ENCODE assay signal across 27 cellular contexts in the genomic region with DNA sequence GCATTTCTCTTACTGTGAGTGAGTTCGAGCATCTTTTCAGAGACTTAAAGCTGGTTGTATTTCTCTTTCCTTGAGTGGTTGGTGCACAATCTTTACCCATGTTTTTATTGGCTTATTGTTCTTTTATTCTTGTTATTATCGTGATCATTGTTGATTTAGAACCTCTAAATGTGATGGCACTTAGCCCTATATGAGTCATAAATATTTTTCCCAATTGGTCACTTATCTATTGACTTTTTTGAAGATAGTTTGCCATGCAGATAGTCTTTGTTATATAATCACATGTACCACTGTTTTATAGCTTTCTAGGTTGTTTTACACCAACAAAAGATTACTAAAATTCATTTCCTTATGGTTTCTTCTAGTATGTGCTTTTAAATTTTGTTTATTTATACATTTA.
"Had no signal": no experiment of that assay in that cellular context is flagged by ENCODE, and none has a peak within 500 bp of the region (broad histone marks: within the 10 kb centered on the region; RNA-seq: fewer than 3 reads in every experiment).

No MANE protein-coding gene starts in this region.

- H3K4me3 Mint-ChIP-seq: immature natural killer cell; memory B cell; natural killer cell; stimulated activated effector memory CD8-positive, alpha-beta T cell treated with anti-CD3 and anti-CD28 coated beads, Interleukin-12 subunit alpha, Interleukin-12 subunit beta, amount 100 ng/mL, for 72 hours; type B pancreatic cell had no signal

- ATAC-seq: esophagus mucosa; heart right ventricle; left lobe of liver; natural killer cell; pancreas; right lobe of liver; stimulated activated effector memory CD8-positive, alpha-beta T cell treated with anti-CD3 and anti-CD28 coated beads, Interleukin-12 subunit alpha, Interleukin-12 subunit beta, amount 100 ng/mL, for 72 hours had no signal

- H3K36me3 Mint-ChIP-seq: immature natural killer cell; memory B cell; natural killer cell; stimulated activated effector memory CD8-positive, alpha-beta T cell treated with anti-CD3 and anti-CD28 coated beads, Interleukin-12 subunit alpha, Interleukin-12 subunit beta, amount 100 ng/mL, for 72 hours; type B pancreatic cell had no signal

- FAIRE-seq: colon, pancreas had no signal

- H3K4me1 Mint-ChIP-seq: immature natural killer cell; natural killer cell; stimulated activated effector memory CD8-positive, alpha-beta T cell treated with anti-CD3 and anti-CD28 coated beads, Interleukin-12 subunit alpha, Interleukin-12 subunit beta, amount 100 ng/mL, for 72 hours had no signal

- H3K9me3 ChIP-seq: pancreas, right lobe of liver, stomach, testis, tibial artery had no signal

- H3K27me3 Mint-ChIP-seq: memory B cell had no signal

- H3K27ac ChIP-seq: dorsolateral prefrontal cortex, epithelial cell of prostate, heart right ventricle, pancreas, right lobe of liver, stomach, testis, tibial artery had no signal

- H3K36me3 ChIP-seq: heart right ventricle, pancreas, right lobe of liver, stomach, tibial artery had no signal

- H3K9me3 Mint-ChIP-seq: immature natural killer cell; memory B cell; natural killer cell; stimulated activated effector memory CD8-positive, alpha-beta T cell treated with anti-CD3 and anti-CD28 coated beads, Interleukin-12 subunit alpha, Interleukin-12 subunit beta, amount 100 ng/mL, for 72 hours had no signal

- H3K4me3 ChIP-seq: dorsolateral prefrontal cortex, heart right ventricle, lung, pancreas, right lobe of liver, stomach, testis, tibial artery had no signal

- H3K4me1 ChIP-seq: pancreas, right lobe of liver, stomach, testis, tibial artery had no signal

- H3K27ac Mint-ChIP-seq: immature natural killer cell; memory B cell; natural killer cell; stimulated activated effector memory CD8-positive, alpha-beta T cell treated with anti-CD3 and anti-CD28 coated beads, Interleukin-12 subunit alpha, Interleukin-12 subunit beta, amount 100 ng/mL, for 72 hours; type B pancreatic cell had no signal

- DNase-seq: dorsolateral prefrontal cortex; effector CD4-positive, alpha-beta T cell; foreskin melanocyte; glutamatergic neuron; heart right ventricle; hippocampal formation; immature natural killer cell; kidney glomerular epithelial cell; natural killer cell; occipital lobe; pancreas; stimulated activated CD4-positive, alpha-beta T cell treated with anti-CD3 and anti-CD28 coated beads, Interleukin-2, amount 100 ng/mL, for 24 hours; stimulated activated CD4-positive, alpha-beta T cell treated with anti-CD3 and anti-CD28 coated beads, Interleukin-4, amount 100 ng/mL, for 24 hours; stimulated activated naive CD4-positive, alpha-beta T cell treated with Interleukin-2 at 50 U/mL for 16 hours; stomach; substantia nigra; testis; tibial artery had no signal

- H3K27me3 ChIP-seq: dorsolateral prefrontal cortex, heart right ventricle, pancreas, right lobe of liver, stomach, testis, tibial artery had no signal
